In the genomic region with DNA sequence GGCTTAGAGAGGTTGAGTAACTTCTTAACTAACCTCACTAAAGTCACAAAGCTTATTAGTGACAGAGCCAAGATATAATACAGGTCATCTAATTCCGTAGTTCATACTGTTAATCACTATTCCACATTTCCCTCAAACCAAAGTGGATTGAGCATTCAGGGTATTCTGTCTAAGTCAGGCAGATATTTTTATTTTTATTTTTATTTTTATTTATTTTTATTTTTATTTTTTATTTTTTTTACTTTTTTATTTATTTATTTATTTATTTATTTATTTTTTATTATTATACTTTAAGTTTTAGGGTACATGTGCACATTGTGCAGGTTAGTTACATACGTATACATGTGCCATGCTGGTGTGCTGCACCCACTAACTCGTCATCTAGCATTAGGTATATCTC, we compare ENCODE assay signal across 18 cellular contexts. TPM values are rescaled to one million over a fixed set of nuclear protein-coding genes. Genes with fewer than 3 reads are reported as not detected.
"Had no signal": no experiment of that assay in that cellular context is flagged by ENCODE, and none has a peak within 500 bp of the region (broad histone marks: within the 10 kb centered on the region; RNA-seq: fewer than 3 reads in every experiment).

No MANE protein-coding gene starts in this region.

RNA-seq across cellular contexts. Expression of a gene that starts 48.8 kb away (rescaled TPM):
- total RNA-seq: natural killer cell; natural killer cell treated with Interleukin-12 subunit alpha and Interleukin-12 subunit beta and Interleukin-15 and Interleukin-18, amount 100 ng/mL, for 72 hours; neural crest cell; occipital lobe; omental fat pad; osteoblast; osteocyte; ovary; pancreas; posterior vena cava; progenitor cell of endocrine pancreas; pulmonary artery endothelial cell; renal cortical epithelial cell; sciatic nerve; sigmoid colon; smooth muscle cell; spleen had no signal
- polyA plus RNA-seq: neural cell, ovary, pancreas, sigmoid colon, smooth muscle cell, spleen had no signal
